8 cellular contexts compared by ENCODE assay signal in the genomic region with DNA sequence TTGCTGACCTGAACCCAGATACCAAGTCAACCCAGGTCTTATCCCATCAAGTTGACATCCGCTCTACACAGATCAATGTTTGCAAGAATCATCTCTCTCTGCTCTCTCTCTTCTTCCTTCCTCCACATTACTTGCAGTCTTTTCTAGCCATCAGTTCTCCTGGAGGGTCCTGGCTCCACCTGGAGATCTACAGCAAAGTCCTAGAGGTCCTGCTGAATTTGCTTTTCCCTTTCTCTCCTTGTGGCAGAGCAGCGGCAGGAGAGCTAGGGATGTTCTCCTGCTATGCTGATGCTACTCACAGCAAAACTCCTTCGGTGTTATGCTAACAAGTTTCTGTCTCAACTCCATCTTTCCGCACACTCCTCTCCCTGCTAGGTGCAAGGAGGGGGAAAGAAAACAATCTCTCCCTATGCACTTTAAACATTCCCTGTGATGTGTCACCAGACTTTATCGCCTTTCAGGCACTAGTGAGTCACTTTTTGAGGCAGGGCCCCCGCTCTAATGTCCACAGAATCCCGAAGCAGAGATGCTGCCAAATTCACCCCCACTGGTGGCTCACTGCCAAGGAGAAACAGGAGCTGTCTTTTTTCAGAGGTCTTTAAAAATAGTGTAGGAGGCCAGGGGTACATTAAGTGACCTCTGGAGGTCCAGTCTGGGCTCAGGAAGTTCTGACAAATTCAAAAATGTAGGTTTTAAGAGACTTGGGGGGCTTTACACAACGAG.
A peak's percentile ranks its signal among the peaks of the same experiment; 100 is the strongest.
DNase-seq lines count a peak whose midpoint lies in the region; ATAC-seq and TF ChIP-seq lines count a peak whose summit lies in the region.

No MANE protein-coding gene starts in this region.

- peak overlapping the region in 2 of 5 donors; percentile 40 to 74 for H3K9ac ChIP-seq in subcutaneous abdominal adipose tissue (ENCODE audit: low read length in 5 of 5)

- peak overlapping the region; percentile 84 for H3K27ac ChIP-seq in subcutaneous abdominal adipose tissue (ENCODE audit: low read depth, low read length)

- H3K4me1 ChIP-seq in subcutaneous abdominal adipose tissue (ENCODE audit: control insufficient read depth in 5 of 5, insufficient read depth in 5 of 5, low read length in 5 of 5): peaks cover 2 to 39% (median 37%) of the 10 kb centered on the region in 5 donors

- no peaks in the 10 kb centered on the region for H3K27me3 ChIP-seq in subcutaneous abdominal adipose tissue (ENCODE audit: control insufficient read depth in 5 of 5, insufficient read depth in 4 of 5, low read length in 5 of 5)

- peak; percentile 72 for DNase-seq in HFF-Myc (ENCODE audit: extremely low read depth, low read depth)
- peak; percentile 92 for DNase-seq in astrocyte of the spinal cord (ENCODE audit: low read depth, low spot score)
- peak; percentile 62 for DNase-seq in inferior parietal cortex (ENCODE audit: extremely low spot score)
- DNase-seq in NCI-H1417 treated with DMSO at 0.1 percent for 48 hours (lab: John Stamatoyannopoulos, UW): no peak
- no peak for DNase-seq in NCI-H1694 treated with DMSO at 0.1 percent for 48 hours (lab: John Stamatoyannopoulos, UW)

- ATAC-seq in HG02973 (IDR thresholded peaks at IDR 0.05; ENCODE audit: unreplicated experiment) (no peak), GM18511 (IDR thresholded peaks at IDR 0.05; ENCODE audit: unreplicated experiment) (no peak)

- H3K4me3 ChIP-seq in HFF-Myc (replicated peaks; ENCODE audit: low read depth, low read length): no peak overlapping the region
- no peak overlapping the region for H3K4me3 ChIP-seq in astrocyte of the spinal cord (ENCODE audit: low read depth, low read length)
- H3K4me3 ChIP-seq in subcutaneous abdominal adipose tissue (ENCODE audit: low read depth in 1 of 5, low read length in 5 of 5): no peak overlapping the region

- H3K9me3 ChIP-seq in subcutaneous abdominal adipose tissue (ENCODE audit: control insufficient read depth in 5 of 5, low read length in 5 of 5): peaks cover 0 to 4% (median 0%) of the 10 kb centered on the region in 5 donors

- in situ Hi-C loops in astrocyte of the spinal cord (cut with HindIII; ENCODE audit: low sequenced_read_pairs): no loop called here

- H3K36me3 ChIP-seq in subcutaneous abdominal adipose tissue (ENCODE audit: control insufficient read depth in 5 of 5, insufficient read depth in 5 of 5, low read length in 5 of 5): no peaks in the 10 kb centered on the region

- no peak for TF ChIP-seq CTCF in HFF-Myc (IDR thresholded peaks at IDR 0.05; ENCODE audit: low read depth, low read length, missing control alignments)
- no peak for TF ChIP-seq CTCF in astrocyte of the spinal cord (IDR thresholded peaks at IDR 0.05; ENCODE audit: low read depth, low read length)

Comparison
In these comparisons a context has a peak if more than half of its experiments do, and no peak if none do; other contexts are left out.
1. DNase-seq: peak in HFF-Myc (single experiment), astrocyte of the spinal cord (single experiment) and inferior parietal cortex (single experiment); none in NCI-H1417 treated with DMSO at 0.1 percent for 48 hours (single experiment) and NCI-H1694 treated with DMSO at 0.1 percent for 48 hours (single experiment).